Comparison of ENCODE assay signal across 13 cellular contexts in the genomic region with DNA sequence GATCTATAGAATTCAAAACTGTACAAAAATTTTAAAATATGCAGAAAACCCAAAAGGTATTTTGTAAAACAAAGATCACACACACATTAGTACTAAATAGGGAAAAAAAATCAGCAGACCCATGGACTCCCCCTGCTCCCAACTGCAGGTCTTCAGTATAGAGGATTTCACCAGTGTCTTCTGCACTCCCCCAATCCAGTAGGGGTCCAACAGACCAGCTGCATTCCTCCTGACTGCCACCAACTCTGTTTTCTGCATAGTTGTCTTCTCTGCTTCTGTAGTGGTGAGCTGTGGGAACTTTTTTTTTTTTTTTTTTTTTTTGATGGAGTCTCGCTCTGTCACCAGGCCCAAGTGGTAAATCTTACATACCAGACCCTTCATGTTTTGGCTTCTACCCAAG. TPM values are rescaled to one million over a fixed set of nuclear protein-coding genes. Genes with fewer than 3 reads are reported as not detected.
"Had no signal": no experiment of that assay in that cellular context is flagged by ENCODE, and none has a peak within 500 bp of the region (broad histone marks: within the 10 kb centered on the region; RNA-seq: fewer than 3 reads in every experiment).

No MANE protein-coding gene starts in this region.

- H3K4me1 ChIP-seq: HAP-1 had no signal

- H3K4me3 ChIP-seq: GM23248, HAP-1 had no signal

- H3K9ac ChIP-seq: GM23248, KMS-11 had no signal

- H3K4me2 ChIP-seq: KMS-11 had no signal

- DNase-seq: GM23248, GOT3, H7, HFFc6, KBM-7 had no signal

- H3K27ac Mint-ChIP-seq: HFFc6, IgD-negative memory B cell had no signal

- H3K4me3 Mint-ChIP-seq: HFFc6, IgD-negative memory B cell had no signal

- ATAC-seq: HCT116, HepG2 had no signal

- H3K36me3 ChIP-seq: HAP-1 had no signal

- H3K9me3 Mint-ChIP-seq: HFFc6, IgD-negative memory B cell had no signal

- H3K36me3 Mint-ChIP-seq: IgD-negative memory B cell had no signal

- H3K27ac ChIP-seq: GM23248, HL-60, KMS-11 had no signal

- H3K9me3 ChIP-seq: HAP-1 had no signal

RNA-seq across cellular contexts. Expression of gene CLCA2, which starts 21.9 kb away (rescaled TPM):
- total RNA-seq: H7, HepG2 had no signal
- polyA plus RNA-seq: HepG2, IgD-negative memory B cell had no signal

RNA-seq across cellular contexts. Expression of gene CLCA1, which starts 22.8 kb away (rescaled TPM):
- total RNA-seq: GM23248, H4, H7, HepG2, HFFc6, HT1080 had no signal
- polyA plus RNA-seq: GM23248, HepG2, IgD-negative memory B cell had no signal

RNA-seq across cellular contexts. Expression of gene ODF2L, which starts 49.8 kb away (rescaled TPM):
- polyA plus RNA-seq: HepG2 had no signal
